Comparison of ENCODE assay signal across 1 cellular context in genomic region chr17:75940727-75941441, GRCh38.
TF ChIP-seq lines count a peak whose summit lies in the region.

Gene FBF1, minus strand, starts transcription at chr17:75941042. Its CDS starts 2,893 bp downstream, at chr17:75938149.

TF ChIP-seq in GM12878, 131 proteins besides CTCF, POLR2A, EP300 and RAD21 (continued from another document and continues in another):
- TF ChIP-seq IRF3 (IDR thresholded peaks at IDR 0.05) (no peak), JUNB (IDR thresholded peaks at IDR 0.05) (no peak), CEBPB (IDR thresholded peaks at IDR 0.05; ENCODE audit: borderline replicate concordance in 1 of 2, low read depth in 2 of 2, low read length in 2 of 2) (no peak), NR2C2 (IDR thresholded peaks at IDR 0.05; ENCODE audit: borderline replicate concordance, control insufficient read depth, insufficient read length, low read depth) (no peak), TBL1XR1 (IDR thresholded peaks at IDR 0.05; ENCODE audit: low read depth, low read length) (peak; percentile 54; the same call in 1 of the 2 replicates), RCOR1 (conservative IDR thresholded peaks at IDR 0.05; ENCODE audit: low read depth, low read length) (no peak; the same call in 1 of the 2 replicates), ZNF687 (IDR thresholded peaks at IDR 0.05) (no peak), BHLHE40 (IDR thresholded peaks at IDR 0.05; ENCODE audit: borderline replicate concordance in 1 of 2, low read depth in 2 of 2, low read length in 1 of 2) (peak; percentile 10 to 64; a peak in 2 of 4 replicates), PBX3 (IDR thresholded peaks at IDR 0.05; ENCODE audit: insufficient replicate concordance, low read depth, low read length) (no peak), LARP7 (IDR thresholded peaks at IDR 0.05) (peak; percentile 78), MEF2B (IDR thresholded peaks at IDR 0.05; ENCODE audit: partially characterized antibody, poor library complexity, severe bottlenecking) (no peak), RELA (IDR thresholded peaks at IDR 0.05; ENCODE audit: borderline replicate concordance, partially characterized antibody) (peak; percentile 39), EGR1 (IDR thresholded peaks at IDR 0.05; ENCODE audit: borderline replicate concordance in 1 of 2, low read depth in 2 of 2, low read length in 2 of 2) (0 out of 3 replicates have a peak, but pooled peaks of 1 of the 2 experiments have one; percentile 17), HCFC1 (IDR thresholded peaks at IDR 0.05; ENCODE audit: low read length) (peak; percentile 94), EED (IDR thresholded peaks at IDR 0.05; ENCODE audit: low read depth) (peak; percentile 21; the same call in 1 of the 2 replicates), CBX5 (IDR thresholded peaks at IDR 0.05; ENCODE audit: low read depth) (no peak), POU2F2 (IDR thresholded peaks at IDR 0.05; ENCODE audit: borderline replicate concordance, low read depth, low read length) (peak; percentile 72; the same call in 2 of the 3 replicates), SMC3 (IDR thresholded peaks at IDR 0.05; ENCODE audit: borderline replicate concordance, low read length) (no peak), BRCA1 (IDR thresholded peaks at IDR 0.05; ENCODE audit: low read depth, low read length) (no peak), ZBTB11 (CRISPR knock-in tag; IDR thresholded peaks at IDR 0.05) (no peak), JUND (IDR thresholded peaks at IDR 0.05; ENCODE audit: low read depth, low read length) (no peak), GABPA (IDR thresholded peaks at IDR 0.05; ENCODE audit: low read depth) (no peak), NR2F1 (conservative IDR thresholded peaks at IDR 0.05) (no peak), RAD51 (IDR thresholded peaks at IDR 0.05) (no peak), FOS (IDR thresholded peaks at IDR 0.05; ENCODE audit: borderline replicate concordance, extremely low read depth, insufficient read length) (no peak), ZZZ3 (IDR thresholded peaks at IDR 0.05; ENCODE audit: control insufficient read depth, insufficient read length, low read depth) (no peak), PAX5 (IDR thresholded peaks at IDR 0.05; ENCODE audit: borderline replicate concordance, low read depth, low read length) (no peak), NBN (IDR thresholded peaks at IDR 0.05) (no peak), KDM1A (IDR thresholded peaks at IDR 0.05; ENCODE audit: borderline replicate concordance) (no peak), TCF12 (IDR thresholded peaks at IDR 0.05; ENCODE audit: low read depth, low read length) (peak; percentile 54; the same call in 1 of the 2 replicates), SRF (IDR thresholded peaks at IDR 0.05; ENCODE audit: low read depth in 2 of 2, low read length in 2 of 2) (no peak; a peak in 1 of 4 replicates), STAT1 (conservative IDR thresholded peaks at IDR 0.05) (no peak; the same call in 1 of the 2 replicates), NRF1 (conservative IDR thresholded peaks at IDR 0.05; ENCODE audit: low read depth, low read length) (no peak), SKIL (IDR thresholded peaks at IDR 0.05; ENCODE audit: low read depth, poor library complexity, severe bottlenecking) (no peak), YY1 (IDR thresholded peaks at IDR 0.05; ENCODE audit: low read depth, low read length) (peak; percentile 86), RB1 (IDR thresholded peaks at IDR 0.05; ENCODE audit: borderline replicate concordance) (peak; percentile 92; the same call in 1 of the 2 replicates), HSF1 (IDR thresholded peaks at IDR 0.05; ENCODE audit: low read depth, low read length) (no peak), ATF2 (IDR thresholded peaks at IDR 0.05; ENCODE audit: low read length) (no peak), PML (IDR thresholded peaks at IDR 0.05; ENCODE audit: low read length) (peak; percentile 74), ZNF217 (IDR thresholded peaks at IDR 0.05) (no peak), USF2 (IDR thresholded peaks at IDR 0.05; ENCODE audit: borderline replicate concordance, low read depth, low read length) (no peak), SIN3A (IDR thresholded peaks at IDR 0.05; ENCODE audit: low read depth, low read length) (peak; percentile 96), E4F1 (IDR thresholded peaks at IDR 0.05; ENCODE audit: borderline replicate concordance, partially characterized antibody) (no peak)
